Comparison of ENCODE assay signal across 8 cellular contexts in the genomic region with DNA sequence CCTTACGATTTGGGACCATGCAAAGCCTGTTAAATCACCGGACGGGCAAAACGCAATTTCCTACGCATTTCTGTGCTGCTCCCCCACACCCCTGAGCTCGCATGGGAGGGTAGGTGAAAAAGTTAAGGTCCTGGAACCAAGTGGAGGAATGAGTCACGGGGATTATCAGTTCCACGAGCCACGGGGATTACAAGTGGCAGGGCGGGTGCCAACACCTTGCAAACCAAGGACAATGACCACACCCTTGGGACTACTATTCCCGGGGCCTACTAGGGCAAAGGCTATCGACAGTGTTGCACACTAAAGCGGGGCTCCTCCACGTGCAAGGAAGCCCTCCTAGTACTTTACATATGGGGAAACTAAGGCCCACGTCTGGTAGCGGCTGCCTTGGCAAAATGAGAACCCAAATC. TPM values are rescaled to one million over a fixed set of nuclear protein-coding genes. Genes with fewer than 3 reads are reported as not detected.
DNase-seq lines count a peak whose midpoint lies in the region; ATAC-seq and TF ChIP-seq lines count a peak whose summit lies in the region.

No MANE protein-coding gene starts in this region.

- H3K4me1 Mint-ChIP-seq in activated CD8-positive, alpha-beta T cell treated with anti-CD3 and anti-CD28 coated beads, Interleukin-2, amount 10 ng/mL, durations not matched to agents 7 days and 5 days (ENCODE audit: low read depth) = peaks cover 47% of the 10 kb centered on the region

- peaks cover 20% of the 10 kb centered on the region for H3K36me3 ChIP-seq in neuron (ENCODE audit: insufficient read depth, low read length)

- peak overlapping the region; percentile 47 for H2AFZ ChIP-seq in neuron (ENCODE audit: low read depth, low read length)

- CTCF ChIA-PET in activated CD8-positive, alpha-beta T cell treated with anti-CD3 and anti-CD28 coated beads, Interleukin-2, amount 10 ng/mL, durations not matched to agents 7 days and 5 days (lab: Charles Lee) = interaction anchor here (0.7 to 2.4 kb wide), 9 partner anchors 11 to 198 kb away, joined by 3 to 12 read pairs (median 4); partner anchors contain the start of genes MAT2A and TGOLN2

- peaks cover 14% of the 10 kb centered on the region for H3K4me1 ChIP-seq in neuron (ENCODE audit: insufficient read depth, low read length)

- TF ChIP-seq CTCF in foreskin fibroblast (IDR thresholded peaks at IDR 0.05; ENCODE audit: low read depth, low read length) = no peak

- no peaks in the 10 kb centered on the region for H3K27me3 Mint-ChIP-seq in activated CD8-positive, alpha-beta T cell treated with anti-CD3 and anti-CD28 coated beads, Interleukin-2, amount 10 ng/mL, durations not matched to agents 7 days and 5 days (ENCODE audit: low read depth)

- H3K9me3 ChIP-seq in neuron (ENCODE audit: low read length) = no peaks in the 10 kb centered on the region

- no peaks in the 10 kb centered on the region for H3K27me3 ChIP-seq in neuron (ENCODE audit: insufficient read depth, low read length)

- DNase-seq in activated T-cell treated with anti-CD3 and anti-CD28 coated beads for 4 hours = peak; percentile 9
- no peak for DNase-seq in activated T-cell treated with anti-CD3 and anti-CD28 coated beads, Interleukin-2, amount 50 U/mL, for 1 hour
- DNase-seq in HT1080 (ENCODE audit: low read depth) = peak; percentile 37
- DNase-seq in activated CD8-positive, alpha-beta T cell treated with anti-CD3 and anti-CD28 coated beads, Interleukin-2, amount 10 ng/mL, durations not matched to agents 7 days and 5 days = no peak
- DNase-seq in foreskin fibroblast = peak in 1 of 2 donors; percentile 61
- DNase-seq in NCI-H1092 treated with DMSO at 0.1 percent for 48 hours (lab: John Stamatoyannopoulos, UW) = no peak
- no peak for DNase-seq in NCI-H345 treated with DMSO at 0.1 percent for 48 hours (lab: John Stamatoyannopoulos, UW; ENCODE audit: unreplicated experiment)

- H3K4me3 Mint-ChIP-seq in activated CD8-positive, alpha-beta T cell treated with anti-CD3 and anti-CD28 coated beads, Interleukin-2, amount 10 ng/mL, durations not matched to agents 7 days and 5 days = peak overlapping the region; percentile 99

- peak overlapping the region; percentile 77 to 100 for H3K4me3 ChIP-seq in foreskin fibroblast (ENCODE audit: low read depth in 1 of 2, low read length in 2 of 2)
- peak overlapping the region; percentile 78 for H3K4me3 ChIP-seq in neuron (ENCODE audit: low read length)

- peaks cover 56% of the 10 kb centered on the region for H3K36me3 Mint-ChIP-seq in activated CD8-positive, alpha-beta T cell treated with anti-CD3 and anti-CD28 coated beads, Interleukin-2, amount 10 ng/mL, durations not matched to agents 7 days and 5 days (ENCODE audit: low read depth)

- POLR2A ChIA-PET in activated CD8-positive, alpha-beta T cell treated with anti-CD3 and anti-CD28 coated beads, Interleukin-2, amount 10 ng/mL, durations not matched to agents 7 days and 5 days (lab: Charles Lee) = interaction anchor here (0.6 to 3.0 kb wide), 19 partner anchors 10 to 445 kb away, joined by 3 to 54 read pairs (median 4); partner anchors contain the start of genes GGCX, MAT2A and TGOLN2

- no peaks in the 10 kb centered on the region for H3K9me3 Mint-ChIP-seq in activated CD8-positive, alpha-beta T cell treated with anti-CD3 and anti-CD28 coated beads, Interleukin-2, amount 10 ng/mL, durations not matched to agents 7 days and 5 days (ENCODE audit: insufficient read depth)

- no peak for ATAC-seq in activated CD8-positive, alpha-beta T cell treated with anti-CD3 and anti-CD28 coated beads, Interleukin-2, amount 10 ng/mL, durations not matched to agents 7 days and 5 days

- peak overlapping the region; percentile 99 for H3K27ac Mint-ChIP-seq in activated CD8-positive, alpha-beta T cell treated with anti-CD3 and anti-CD28 coated beads, Interleukin-2, amount 10 ng/mL, durations not matched to agents 7 days and 5 days

RNA-seq across cellular contexts. Expression of gene RETSAT, which starts 0.4 kb away (rescaled TPM):
- total RNA-seq in HT1080 (2014; rRNA removed; shearing (Covaris generic)) = 26.9 and 27.3 TPM in 2 replicates
- polyA plus RNA-seq in HT1080 (2015; cell fraction: cytosol; rRNA removed) = 20.8 and 22.7 TPM in 2 replicates
- 57.7 and 60.9 TPM in 2 replicates for polyA plus RNA-seq in HT1080 (2015; cell fraction: nucleus; rRNA removed)
- total RNA-seq in activated CD8-positive, alpha-beta T cell treated with anti-CD3 and anti-CD28 coated beads, Interleukin-2, amount 10 ng/mL, durations not matched to agents 7 days and 5 days = 10 to 100 TPM; 27.8 to 28.4 TPM

RNA-seq across cellular contexts. Expression of gene ELMOD3, which starts 0.7 kb away (rescaled TPM):
- total RNA-seq in HT1080 (2014; rRNA removed; shearing (Covaris generic)) = 11.4 TPM in 2 replicates
- 6.6 and 8.0 TPM in 2 replicates for polyA plus RNA-seq in HT1080 (2015; cell fraction: cytosol; rRNA removed)
- 17.9 and 20.3 TPM in 2 replicates for polyA plus RNA-seq in HT1080 (2015; cell fraction: nucleus; rRNA removed)
- 10 to 100 TPM; 14.4 to 19.9 TPM for total RNA-seq in activated CD8-positive, alpha-beta T cell treated with anti-CD3 and anti-CD28 coated beads, Interleukin-2, amount 10 ng/mL, durations not matched to agents 7 days and 5 days

RNA-seq across cellular contexts. Expression of gene TGOLN2, which starts 26.1 kb away (rescaled TPM):
- total RNA-seq in HT1080 (2014; rRNA removed; shearing (Covaris generic)) = 64.2 and 73.7 TPM in 2 replicates
- 89.3 and 117 TPM in 2 replicates for polyA plus RNA-seq in HT1080 (2015; cell fraction: cytosol; rRNA removed)
- 156 and 162 TPM in 2 replicates for polyA plus RNA-seq in HT1080 (2015; cell fraction: nucleus; rRNA removed)
- total RNA-seq in activated CD8-positive, alpha-beta T cell treated with anti-CD3 and anti-CD28 coated beads, Interleukin-2, amount 10 ng/mL, durations not matched to agents 7 days and 5 days = 100 to 1,000 TPM; 100 to 102 TPM

RNA-seq across cellular contexts. Expression of gene CAPG, which starts 56.3 kb away (rescaled TPM):
- 349 and 399 TPM in 2 replicates for total RNA-seq in HT1080 (2014; rRNA removed; shearing (Covaris generic))
- polyA plus RNA-seq in HT1080 (2015; cell fraction: cytosol; rRNA removed) = 49.7 and 62.8 TPM in 2 replicates
- 57.6 and 66.0 TPM in 2 replicates for polyA plus RNA-seq in HT1080 (2015; cell fraction: nucleus; rRNA removed)
- 100 to 1,000 TPM; 282 to 288 TPM for total RNA-seq in activated CD8-positive, alpha-beta T cell treated with anti-CD3 and anti-CD28 coated beads, Interleukin-2, amount 10 ng/mL, durations not matched to agents 7 days and 5 days

Comparison
In these comparisons a context has a peak if more than half of its experiments do, and no peak if none do; other contexts are left out.
1. DNase-seq: peak in activated T-cell treated with anti-CD3 and anti-CD28 coated beads for 4 hours (single experiment) and HT1080 (single experiment); none in activated T-cell treated with anti-CD3 and anti-CD28 coated beads, Interleukin-2, amount 50 U/mL, for 1 hour (single experiment), activated CD8-positive, alpha-beta T cell treated with anti-CD3 and anti-CD28 coated beads, Interleukin-2, amount 10 ng/mL, durations not matched to agents 7 days and 5 days (single experiment), NCI-H1092 treated with DMSO at 0.1 percent for 48 hours (single experiment) and NCI-H345 treated with DMSO at 0.1 percent for 48 hours (single experiment).